In genomic region chr3:74122281-74122680, GRCh38 we compare ENCODE assay signal across 21 cellular contexts.
DNase-seq lines count a peak whose midpoint lies in the region; ATAC-seq and TF ChIP-seq lines count a peak whose summit lies in the region.
"Had no signal": no experiment of that assay in that cellular context is flagged by ENCODE, and none has a peak within 500 bp of the region (broad histone marks: within the 10 kb centered on the region; RNA-seq: fewer than 3 reads in every experiment).

No MANE protein-coding gene starts in this region.

- H3K4me1 Mint-ChIP-seq in CD4-positive, alpha-beta memory T cell, result no peaks in the 10 kb centered on the region
- H3K4me1 Mint-ChIP-seq: B cell; CD4-positive, CD25-positive, alpha-beta regulatory T cell; CD8-positive, alpha-beta memory T cell had no signal

- TF ChIP-seq POLR2A in GM18505 (IDR thresholded peaks at IDR 0.05; ENCODE audit: borderline replicate concordance, extremely low read depth, insufficient read depth, insufficient read length) (no peak), lower leg skin (IDR thresholded peaks at IDR 0.05) (no peak), vagina (IDR thresholded peaks at IDR 0.05) (no peak)

- H3K27me3 Mint-ChIP-seq in CD4-positive, alpha-beta memory T cell, result no peaks in the 10 kb centered on the region
- H3K27me3 Mint-ChIP-seq: B cell; CD4-positive, CD25-positive, alpha-beta regulatory T cell; CD8-positive, alpha-beta memory T cell had no signal

- no peaks in the 10 kb centered on the region for H3K27me3 ChIP-seq in skeletal muscle satellite cell (ENCODE audit: control insufficient read depth, insufficient read depth, low read length)
- H3K27me3 ChIP-seq in CD4-positive, alpha-beta memory T cell (ENCODE audit: insufficient read depth, low read length), result no peaks in the 10 kb centered on the region
- no peaks in the 10 kb centered on the region for H3K27me3 ChIP-seq in vagina
- H3K27me3 ChIP-seq: BLaER1 had no signal

- H3K4me3 ChIP-seq in astrocyte of the spinal cord (ENCODE audit: low read depth, low read length) (no peak overlapping the region), fibroblast of villous mesenchyme (ENCODE audit: low read depth, low read length) (no peak overlapping the region), skeletal muscle satellite cell (ENCODE audit: low read length) (no peak overlapping the region), lower leg skin (ENCODE audit: low read depth, poor library complexity, severe bottlenecking) (no peak overlapping the region), vagina (no peak overlapping the region)
- H3K4me3 ChIP-seq in CD4-positive, alpha-beta memory T cell (ENCODE audit: low read length in 2 of 2), result no peak overlapping the region
- H3K4me3 ChIP-seq: BLaER1, GM12878, GM23248 had no signal

- H3K36me3 ChIP-seq in skeletal muscle satellite cell (ENCODE audit: insufficient read depth, low read length) (no peaks in the 10 kb centered on the region), vagina (no peaks in the 10 kb centered on the region)
- H3K36me3 ChIP-seq in CD4-positive, alpha-beta memory T cell (ENCODE audit: insufficient read depth, low read length), result no peaks in the 10 kb centered on the region
- H3K36me3 ChIP-seq: BLaER1 had no signal

- WGBS in lower leg skin, 2 donors, result 46% methylated on average over 3 of the region's 3 CpGs

- TF ChIP-seq CTCF in astrocyte of the spinal cord (IDR thresholded peaks at IDR 0.05; ENCODE audit: low read depth, low read length), result no peak
- TF ChIP-seq CTCF in fibroblast of villous mesenchyme (IDR thresholded peaks at IDR 0.05; ENCODE audit: insufficient read depth, low read depth, low read length), result no peak
- no peak for TF ChIP-seq CTCF in lower leg skin (IDR thresholded peaks at IDR 0.05)
- TF ChIP-seq CTCF in vagina (IDR thresholded peaks at IDR 0.05), result no peak

- CTCF ChIA-PET in CD4-positive, alpha-beta memory T cell (lab: Charles Lee; ENCODE audit: partially characterized antibody), result no interaction called here

- no peaks in the 10 kb centered on the region for H3K9me3 ChIP-seq in skeletal muscle satellite cell (replicated peaks; ENCODE audit: low read length)
- H3K9me3 ChIP-seq in CD4-positive, alpha-beta memory T cell (ENCODE audit: control insufficient read depth in 1 of 2, low read length in 2 of 2), result no peaks in the 10 kb centered on the region
- no peaks in the 10 kb centered on the region for H3K9me3 ChIP-seq in vagina

- no peak for ATAC-seq in GM18505 (IDR thresholded peaks at IDR 0.05; ENCODE audit: unreplicated experiment)
- ATAC-seq: GM12878 had no signal

- peaks cover 8 to 31% (median 16%) of the 10 kb centered on the region in 8 donors for H3K9me3 Mint-ChIP-seq in CD4-positive, alpha-beta memory T cell

- peak overlapping the region; percentile 67 for H3K4me2 ChIP-seq in skeletal muscle satellite cell (ENCODE audit: low read length)
- H3K4me2 ChIP-seq: BLaER1 had no signal

- H3K4me3 Mint-ChIP-seq in CD4-positive, alpha-beta memory T cell, result no peak overlapping the region
- H3K4me3 Mint-ChIP-seq: B cell; CD4-positive, CD25-positive, alpha-beta regulatory T cell; CD8-positive, alpha-beta memory T cell had no signal

- no peaks in the 10 kb centered on the region for H3K36me3 Mint-ChIP-seq in CD4-positive, alpha-beta memory T cell
- H3K36me3 Mint-ChIP-seq: CD4-positive, CD25-positive, alpha-beta regulatory T cell had no signal

- DNase-seq in astrocyte of the spinal cord (ENCODE audit: low read depth, low spot score), result peak; percentile 13
- DNase-seq in fibroblast of villous mesenchyme (ENCODE audit: low read depth), result peak; percentile 80
- DNase-seq in left kidney (ENCODE audit: low read depth, low spot score), result peak; percentile 12
- no peak for DNase-seq in CD4-positive, alpha-beta memory T cell
- DNase-seq in lower leg skin (ENCODE audit: low spot score in 2 of 2), result no peak
- no peak for DNase-seq in vagina (ENCODE audit: extremely low spot score in 2 of 2)
- DNase-seq: CD4-positive, CD25-positive, alpha-beta regulatory T cell; CD8-positive, alpha-beta memory T cell; DMS 273 treated with DMSO at 0.1 percent for 48 hours; DMS79; EL; GDM1; GM23248; H7; HCEC 1CT had no signal

- in situ Hi-C loops in astrocyte of the spinal cord (cut with HindIII; ENCODE audit: low sequenced_read_pairs), result no loop called here

- no peak overlapping the region for H3K9ac ChIP-seq in skeletal muscle satellite cell (ENCODE audit: low read depth, low read length)
- H3K9ac ChIP-seq: BLaER1, GM23248 had no signal

- intact Hi-C loops in CD4-positive, alpha-beta memory T cell (cut with micrococcal nuclease), result no loop called here
- intact Hi-C loops in lower leg skin (cut with DNase I; ENCODE audit: low total_unique reads), result no loop called here
- intact Hi-C loops in vagina (cut with DNase I), result no loop called here

- H3K27ac Mint-ChIP-seq in CD4-positive, alpha-beta memory T cell, result no peak overlapping the region
- H3K27ac Mint-ChIP-seq: B cell; CD4-positive, CD25-positive, alpha-beta regulatory T cell; CD8-positive, alpha-beta memory T cell had no signal

- POLR2A ChIA-PET in CD4-positive, alpha-beta memory T cell (lab: Charles Lee; ENCODE audit: partially characterized antibody), result no interaction called here

- no peak overlapping the region for H3K27ac ChIP-seq in CD4-positive, alpha-beta memory T cell (ENCODE audit: low read depth, low read length)
- no peak overlapping the region for H3K27ac ChIP-seq in vagina
- H3K27ac ChIP-seq: BLaER1, C4-2B, GM23248 had no signal

- H3K4me1 ChIP-seq in skeletal muscle satellite cell (ENCODE audit: control insufficient read depth, insufficient read depth, low read length) (peaks cover 26% of the 10 kb centered on the region), vagina (no peaks in the 10 kb centered on the region)
- H3K4me1 ChIP-seq in CD4-positive, alpha-beta memory T cell (ENCODE audit: insufficient read depth, low read length), result no peaks in the 10 kb centered on the region
- H3K4me1 ChIP-seq: BLaER1 had no signal

Comparison
In these comparisons a context has a peak if more than half of its experiments do, and no peak if none do; other contexts are left out.
1. DNase-seq: peak in astrocyte of the spinal cord (single experiment), fibroblast of villous mesenchyme (single experiment) and left kidney (single experiment); none in CD4-positive, alpha-beta memory T cell (0 of 5), lower leg skin (0 of 2) and vagina (0 of 2).